In genomic region chr19:8237026-8237425, GRCh38 we compare ENCODE assay signal across 21 cellular contexts.
"Had no signal": no experiment of that assay in that cellular context is flagged by ENCODE, and none has a peak within 500 bp of the region (broad histone marks: within the 10 kb centered on the region; RNA-seq: fewer than 3 reads in every experiment).

No MANE protein-coding gene starts in this region.

- H3K4me2 ChIP-seq: hepatocyte, smooth muscle cell had no signal

- H3K4me3 Mint-ChIP-seq: naive thymus-derived CD4-positive, alpha-beta T cell; neural crest cell had no signal

- DNase-seq: dermis blood vessel endothelial cell; foreskin keratinocyte; head of caudate nucleus; left colon; left ventricle myocardium superior; mesendoderm; naive thymus-derived CD4-positive, alpha-beta T cell; nucleus accumbens; pancreas; stimulated activated CD4-positive, alpha-beta T cell treated with anti-CD3 and anti-CD28 coated beads, Interleukin-2, amount 100 ng/mL, for 48 hours; stimulated activated naive CD8-positive, alpha-beta T cell treated with anti-CD3 and anti-CD28 coated beads, Interleukin-15, Interleukin-2, amounts not matched to agents 100 U/mL and 50 U/mL, for 24 hours; tibial artery; upper lobe of right lung had no signal

- H3K36me3 ChIP-seq: pancreas, tibial artery, upper lobe of right lung, vagina had no signal

- H3K4me3 ChIP-seq: hepatocyte, lung, pancreas, smooth muscle cell, tibial artery, upper lobe of right lung, vagina had no signal

- ATAC-seq: foreskin keratinocyte; left colon; left ventricle myocardium superior; naive thymus-derived CD4-positive, alpha-beta T cell; pancreas; right cardiac atrium; stimulated activated naive CD8-positive, alpha-beta T cell treated with anti-CD3 and anti-CD28 coated beads, Interleukin-15, Interleukin-2, amounts not matched to agents 100 U/mL and 50 U/mL, for 24 hours; upper lobe of right lung had no signal

- H3K27me3 Mint-ChIP-seq: naive thymus-derived CD4-positive, alpha-beta T cell; progenitor cell of endocrine pancreas had no signal

- H2AFZ ChIP-seq: hepatocyte had no signal

- H3K27ac Mint-ChIP-seq: progenitor cell of endocrine pancreas had no signal

- H3K9me3 Mint-ChIP-seq: neural crest cell had no signal

- H3K27me3 ChIP-seq: foreskin keratinocyte, hepatocyte, pancreas, tibial artery, upper lobe of right lung, vagina had no signal

- FAIRE-seq: colon, pancreas had no signal

- H3K27ac ChIP-seq: foreskin keratinocyte, hepatocyte, tibial artery, upper lobe of right lung, vagina had no signal

- H3K9me3 ChIP-seq: pancreas, upper lobe of right lung, vagina had no signal
